In genomic region chr10:47438857-47439474, GRCh38 we compare ENCODE assay signal across 8 cellular contexts. TPM values are rescaled to one million over a fixed set of nuclear protein-coding genes. Genes with fewer than 3 reads are reported as not detected.
DNase-seq lines count a peak whose midpoint lies in the region; ATAC-seq and TF ChIP-seq lines count a peak whose summit lies in the region.

No MANE protein-coding gene starts in this region.

- peaks cover 0 to 8% (median 1%) of the 10 kb centered on the region in 4 donors for H3K9me3 ChIP-seq in stomach

- H3K27me3 ChIP-seq in foreskin keratinocyte (no peaks in the 10 kb centered on the region), stomach (peaks cover 0 to 20% (median 0%) of the 10 kb centered on the region in 3 donors)

- TF ChIP-seq CTCF in AG09319 (IDR thresholded peaks at IDR 0.05; ENCODE audit: low read depth, low read length) (peak; percentile 73), HFF-Myc (IDR thresholded peaks at IDR 0.05; ENCODE audit: low read depth, low read length, missing control alignments) (peak; percentile 50), RWPE1 (conservative IDR thresholded peaks at IDR 0.05; ENCODE audit: low read depth) (no peak; the same call in 1 of the 2 replicates), foreskin keratinocyte (conservative IDR thresholded peaks at IDR 0.05) (peak; percentile 80), stomach (IDR thresholded peaks at IDR 0.05) (peak in 3 of 7 experiments; percentile 47 to 52 (median 49))

- POLR2A ChIA-PET in RWPE1 (lab: Yijun Ruan, JAX; ENCODE audit: low non-redundant PET), result no interaction called here

- no peaks in the 10 kb centered on the region for H3K4me1 ChIP-seq in foreskin keratinocyte
- H3K4me1 ChIP-seq in stomach, result no peaks in the 10 kb centered on the region

- ATAC-seq in foreskin keratinocyte (peak; percentile 94), HG03571 (IDR thresholded peaks at IDR 0.05; ENCODE audit: unreplicated experiment) (no peak)

- TF ChIP-seq EP300 in stomach (IDR thresholded peaks at IDR 0.05), result no peak

- intact Hi-C loops in stomach (cut with DNase I; ENCODE audit: low total_unique reads), result no loop called here

- no peak for TF ChIP-seq POLR2A in stomach (IDR thresholded peaks at IDR 0.05)

- no peak overlapping the region for H3K4me3 ChIP-seq in HFF-Myc (replicated peaks; ENCODE audit: low read depth, low read length)
- no peak overlapping the region for H3K4me3 ChIP-seq in stomach

- 23 to 48% (median 29%) methylated on average over 4 to 6 of the region's 6 CpGs for WGBS in stomach, 5 donors

- H3K27ac ChIP-seq in RWPE1 (no peak overlapping the region), foreskin keratinocyte (no peak overlapping the region), stomach (no peak overlapping the region)

- CTCF ChIA-PET in RWPE1 (lab: Yijun Ruan, JAX), result no interaction called here

- peak; percentile 31 for DNase-seq in AG09319 (ENCODE audit: extremely low read depth, low read depth)
- DNase-seq in HFF-Myc (ENCODE audit: extremely low read depth, low read depth), result peak; percentile 4
- peak; percentile 45 for DNase-seq in RWPE1 (ENCODE audit: low spot score)
- DNase-seq in foreskin keratinocyte, result peak; percentile 40 to 67
- DNase-seq in stomach, result peak; percentile 82
- no peak for DNase-seq in NCI-H2107 treated with DMSO at 0.1 percent for 48 hours (lab: John Stamatoyannopoulos, UW; ENCODE audit: unreplicated experiment)
- DNase-seq in activated CD4-positive, CD25-positive, alpha-beta regulatory T cell treated with anti-CD3 and anti-CD28 coated beads, Interleukin-2, amount 50 U/mL, for 72 hours, result no peak

- H3K36me3 ChIP-seq in stomach, result no peaks in the 10 kb centered on the region

RNA-seq across cellular contexts. Expression of gene ANXA8, which starts 44.9 kb away (rescaled TPM):
- 562 and 572 TPM in 2 replicates for total RNA-seq in foreskin keratinocyte
- 481 and 486 TPM in 2 replicates for polyA plus RNA-seq in foreskin keratinocyte
- 1 to 10 TPM in 1 of 5 donors, not detected in 4; 4.8 TPM for total RNA-seq in stomach
- 10 to 100 TPM in 1 of 3 donors, under 1 TPM in 2; 0.37 to 77.4 (median 0.61) TPM for polyA plus RNA-seq in stomach

RNA-seq across cellular contexts. Expression of gene FAM25G, which starts 52.5 kb away (rescaled TPM):
- total RNA-seq in foreskin keratinocyte, result 0.74 TPM in 1 of 2 replicates, not detected in the other
- polyA plus RNA-seq in foreskin keratinocyte, result 0.36 and 0.87 TPM in 2 replicates
- total RNA-seq in stomach, result not detected
- polyA plus RNA-seq in stomach, result not detected

RNA-seq across cellular contexts. Expression of gene ZNF488, which starts 54.9 kb away (rescaled TPM):
- 1.6 and 1.9 TPM in 2 replicates for total RNA-seq in foreskin keratinocyte
- 1.2 and 1.5 TPM in 2 replicates for polyA plus RNA-seq in foreskin keratinocyte
- total RNA-seq in stomach, result 10 to 100 TPM in 1 of 5 donors, 1 to 10 TPM in 1, under 1 TPM in 2, not detected in 1; 0.43 to 15.1 (median 1.4) TPM
- polyA plus RNA-seq in stomach, result under 1 TPM in 2 of 3 donors, not detected in 1; 0.50 to 0.68 TPM

Comparison
In these comparisons a context has a peak if more than half of its experiments do, and no peak if none do; other contexts are left out.
1. DNase-seq: peak in AG09319 (single experiment), HFF-Myc (single experiment), RWPE1 (single experiment), foreskin keratinocyte (2 of 2) and stomach (single experiment); none in NCI-H2107 treated with DMSO at 0.1 percent for 48 hours (single experiment) and activated CD4-positive, CD25-positive, alpha-beta regulatory T cell treated with anti-CD3 and anti-CD28 coated beads, Interleukin-2, amount 50 U/mL, for 72 hours (single experiment).
2. RNA of gene ANXA8, which starts 44.9 kb away (total RNA-seq): 562 to 572 TPM in foreskin keratinocyte; 4.8 TPM in stomach; every median in the first group is over 10 times any median in the second.